ENCODE assay signal across 31 cellular contexts in the genomic region with DNA sequence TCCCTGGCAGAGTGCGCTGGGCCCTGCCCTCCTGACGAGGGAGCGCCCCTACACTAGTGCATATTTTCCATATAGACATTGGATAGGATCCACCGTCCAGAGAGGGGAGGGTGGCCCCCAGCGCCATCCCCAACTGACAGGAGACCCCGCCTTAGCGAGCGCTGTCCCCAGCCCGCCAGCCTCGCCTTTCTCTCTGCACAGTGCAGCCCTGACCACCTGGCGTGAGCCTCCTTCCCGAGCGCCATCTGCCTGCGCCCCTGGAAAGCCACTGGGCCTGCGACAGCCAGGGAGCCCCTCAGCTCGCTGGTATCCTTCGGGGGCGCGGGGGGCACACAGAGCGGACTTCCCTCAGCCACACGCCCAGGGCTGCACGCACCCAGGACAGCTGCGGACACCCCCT. TPM values are rescaled to one million over a fixed set of nuclear protein-coding genes. Genes with fewer than 3 reads are reported as not detected.
"Had no signal": no experiment of that assay in that cellular context is flagged by ENCODE, and none has a peak within 500 bp of the region (broad histone marks: within the 10 kb centered on the region; RNA-seq: fewer than 3 reads in every experiment).

No MANE protein-coding gene starts in this region.

- H3K27me3 Mint-ChIP-seq: naive thymus-derived CD8-positive, alpha-beta T cell; stimulated activated memory B cell treated with anti-CD40 and anti-IgM and Interleukin-4, amounts not matched to agents 10 μg/mL and 1 μg/mL and 100 μg/mL, for 72 hours had no signal

- H3K4me2 ChIP-seq: hepatocyte, smooth muscle cell had no signal

- H3K9me3 ChIP-seq: heart right ventricle, left ventricle myocardium inferior, neutrophil, psoas muscle, right atrium auricular region, right lobe of liver, thyroid gland, transverse colon, upper lobe of left lung had no signal

- DNase-seq: heart right ventricle; islet precursor cell; left ventricle myocardium inferior; mesendoderm; naive thymus-derived CD8-positive, alpha-beta T cell; occipital lobe; psoas muscle; right lobe of liver; stimulated activated CD4-positive, alpha-beta T cell treated with anti-CD3 and anti-CD28 coated beads, Interleukin-1b, Interleukin-23, amount 100 ng/mL, for 48 hours; stimulated activated CD4-positive, alpha-beta T cell treated with anti-CD3 and anti-CD28 coated beads, Interleukin-2, amount 100 ng/mL, for 48 hours; stimulated activated CD4-positive, alpha-beta T cell treated with anti-CD3 and anti-CD28 coated beads, Interleukin-4, amount 100 ng/mL, for 4 hours; stimulated activated CD8-positive, alpha-beta memory T cell treated with anti-CD3 and anti-CD28 coated beads, Interleukin-4, amount 100 ng/mL, for 48 hours; stimulated activated naive CD4-positive, alpha-beta T cell treated with Interleukin-2 at 50 U/mL for 16 hours; substantia nigra; thyroid gland; transverse colon had no signal

- H3K4me3 ChIP-seq: heart right ventricle, hepatocyte, left ventricle myocardium inferior, lung, psoas muscle, right atrium auricular region, right lobe of liver, smooth muscle cell, thyroid gland, transverse colon, upper lobe of left lung had no signal

- H3K36me3 ChIP-seq: heart right ventricle, left ventricle myocardium inferior, neutrophil, right atrium auricular region, right lobe of liver, thyroid gland, transverse colon, upper lobe of left lung had no signal

- H3K9me3 Mint-ChIP-seq: mesothelial cell of epicardium; naive thymus-derived CD8-positive, alpha-beta T cell; nephron; neural crest cell; stimulated activated memory B cell treated with anti-CD40 and anti-IgM and Interleukin-4, amounts not matched to agents 10 μg/mL and 1 μg/mL and 100 μg/mL, for 72 hours had no signal

- H3K27ac Mint-ChIP-seq: mesothelial cell of epicardium; stimulated activated memory B cell treated with anti-CD40 and anti-IgM and Interleukin-4, amounts not matched to agents 10 μg/mL and 1 μg/mL and 100 μg/mL, for 72 hours had no signal

- H3K4me1 Mint-ChIP-seq: stimulated activated memory B cell treated with anti-CD40 and anti-IgM and Interleukin-4, amounts not matched to agents 10 μg/mL and 1 μg/mL and 100 μg/mL, for 72 hours had no signal

- H3K4me1 ChIP-seq: heart right ventricle, left ventricle myocardium inferior, parathyroid adenoma, psoas muscle, right atrium auricular region, right lobe of liver, thyroid gland, upper lobe of left lung had no signal

- H3K27ac ChIP-seq: heart right ventricle, hepatocyte, left ventricle myocardium inferior, neutrophil, parathyroid adenoma, psoas muscle, right atrium auricular region, right lobe of liver, thyroid gland, transverse colon, upper lobe of left lung had no signal

- H3K27me3 ChIP-seq: hepatocyte, neutrophil, right atrium auricular region, right lobe of liver, thyroid gland, transverse colon, upper lobe of left lung had no signal

- H3K79me2 ChIP-seq: hepatocyte, parathyroid adenoma had no signal

- H2AFZ ChIP-seq: hepatocyte, parathyroid adenoma had no signal

- ATAC-seq: naive thymus-derived CD8-positive, alpha-beta T cell; psoas muscle; stimulated activated memory B cell treated with anti-CD40 and anti-IgM and Interleukin-4, amounts not matched to agents 10 μg/mL and 1 μg/mL and 100 μg/mL, for 72 hours had no signal

- H3K4me3 Mint-ChIP-seq: mesothelial cell of epicardium; naive thymus-derived CD8-positive, alpha-beta T cell; nephron; neural crest cell; stimulated activated memory B cell treated with anti-CD40 and anti-IgM and Interleukin-4, amounts not matched to agents 10 μg/mL and 1 μg/mL and 100 μg/mL, for 72 hours had no signal

- H3K36me3 Mint-ChIP-seq: mesothelial cell of epicardium; naive thymus-derived CD8-positive, alpha-beta T cell; stimulated activated memory B cell treated with anti-CD40 and anti-IgM and Interleukin-4, amounts not matched to agents 10 μg/mL and 1 μg/mL and 100 μg/mL, for 72 hours had no signal

RNA-seq across cellular contexts. Expression of a gene that starts 42.1 kb away (rescaled TPM):
- total RNA-seq: heart right ventricle; left ventricle myocardium inferior; mucosa of gallbladder; naive thymus-derived CD8-positive, alpha-beta T cell; osteocyte; posterior vena cava; psoas muscle; right atrium auricular region; right lobe of liver; skeletal muscle tissue had no signal
- polyA plus RNA-seq: heart right ventricle; naive thymus-derived CD8-positive, alpha-beta T cell; psoas muscle had no signal
